26 cellular contexts compared by ENCODE assay signal in the genomic region with DNA sequence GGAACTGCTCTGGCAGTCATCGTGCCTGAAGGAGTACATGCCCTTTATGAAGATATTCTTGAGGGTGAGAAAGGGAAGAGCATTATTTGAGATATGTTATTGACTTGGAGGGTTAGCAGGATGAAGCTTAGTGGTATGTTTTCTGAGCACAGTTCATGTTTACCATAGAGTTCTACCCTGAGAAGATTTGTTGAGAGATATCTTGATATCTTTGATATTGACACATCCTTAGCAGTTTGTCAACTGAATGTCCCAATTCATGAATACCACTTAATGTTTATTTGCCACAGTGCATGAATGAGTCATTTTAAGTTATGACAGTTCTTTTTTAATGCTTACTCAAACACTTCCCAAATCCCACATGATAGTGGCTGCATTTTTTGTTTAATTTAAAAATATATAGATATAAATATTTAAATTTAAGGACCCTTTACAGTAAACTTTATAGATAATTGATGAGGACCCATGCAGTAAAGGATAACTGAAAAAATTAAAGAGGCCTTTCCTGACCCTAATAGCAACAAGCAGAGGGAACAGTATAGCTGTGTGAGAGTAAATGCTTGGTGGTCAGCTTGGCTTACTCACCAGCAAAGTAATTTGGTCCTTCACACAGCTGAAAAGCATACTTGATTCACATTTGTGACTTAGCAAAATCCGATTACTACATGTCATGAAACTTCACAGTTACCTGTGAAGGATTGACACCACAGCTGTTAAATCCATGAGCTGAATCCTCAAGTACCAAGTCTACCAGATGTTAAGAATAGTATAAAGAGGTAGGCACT. TPM values are rescaled to one million over a fixed set of nuclear protein-coding genes. Genes with fewer than 3 reads are reported as not detected.
A peak's percentile ranks its signal among the peaks of the same experiment; 100 is the strongest.
DNase-seq lines count a peak whose midpoint lies in the region; ATAC-seq and TF ChIP-seq lines count a peak whose summit lies in the region.
"Had no signal": no experiment of that assay in that cellular context is flagged by ENCODE, and none has a peak within 500 bp of the region (broad histone marks: within the 10 kb centered on the region; RNA-seq: fewer than 3 reads in every experiment).

No MANE protein-coding gene starts in this region.

- peak; percentile 17 for DNase-seq in AG10803 (ENCODE audit: low read depth)
- DNase-seq in HT1080 (ENCODE audit: low read depth): peak; percentile 10
- DNase-seq in astrocyte of the hippocampus (ENCODE audit: low read depth, low spot score): peak; percentile 33
- peak; percentile 26 for DNase-seq in hepatic stellate cell (ENCODE audit: low spot score)
- no peak for DNase-seq in superior temporal gyrus (ENCODE audit: extremely low spot score)
- DNase-seq in NOMO-1 treated with dmso at 0.1 percent for 144 hours (lab: John Stamatoyannopoulos, UW; ENCODE audit: unreplicated experiment): no peak
- DNase-seq in tibial artery: no peak
- DNase-seq: ACHN; activated CD4-positive, alpha-beta memory T cell treated with anti-CD3 and anti-CD28 coated beads, Interleukin-2, amount 10 ng/mL, durations not matched to agents 7 days and 5 days; activated CD4-positive, CD25-positive, alpha-beta regulatory T cell; activated naive CD4-positive, alpha-beta T cell treated with Interleukin-2 at 50 U/mL for 16 hours; CD8-positive, alpha-beta T cell; DMS53; effector memory CD8-positive, alpha-beta T cell; H7; hypothalamus; naive B cell; NCI-H1417; NCI-H510A treated with DMSO at 0.1 percent for 48 hours; pancreas; right lobe of liver; testis had no signal

- H3K27me3 ChIP-seq in tibial artery: no peaks in the 10 kb centered on the region
- H3K27me3 ChIP-seq: pancreas, right lobe of liver, testis had no signal

- H3K36me3 ChIP-seq in tibial artery: peaks cover 18 to 47% (median 32%) of the 10 kb centered on the region in 3 donors

- no peak for ATAC-seq in GM21390 (IDR thresholded peaks at IDR 0.05; ENCODE audit: unreplicated experiment)
- ATAC-seq: CD8-positive, alpha-beta T cell; effector memory CD8-positive, alpha-beta T cell; pancreas; stimulated activated effector memory CD8-positive, alpha-beta T cell treated with anti-CD3 and anti-CD28 coated beads, Interleukin-12 subunit alpha, Interleukin-12 subunit beta, amount 100 ng/mL, for 72 hours had no signal

- H3K4me1 ChIP-seq in tibial artery: no peaks in the 10 kb centered on the region
- H3K4me1 ChIP-seq: pancreas, testis had no signal

- TF ChIP-seq CTCF in AG10803 (conservative IDR thresholded peaks at IDR 0.05; ENCODE audit: low read length): no peak
- no peak for TF ChIP-seq CTCF in tibial artery (IDR thresholded peaks at IDR 0.05)

- intact Hi-C loops in tibial artery (cut with DNase I; ENCODE audit: low total_unique reads): no loop called here

- no peak overlapping the region for H3K27ac ChIP-seq in tibial artery
- H3K27ac ChIP-seq: pancreas, SK-N-MC, testis had no signal

- no peaks in the 10 kb centered on the region for H3K9me3 ChIP-seq in tibial artery
- H3K9me3 ChIP-seq: pancreas, right lobe of liver, testis had no signal

- H3K4me3 ChIP-seq in AG10803 (ENCODE audit: low read length): no peak overlapping the region
- no peak overlapping the region for H3K4me3 ChIP-seq in tibial artery
- H3K4me3 ChIP-seq: lung, pancreas, right lobe of liver, SK-N-MC, testis had no signal

RNA-seq across cellular contexts. Expression of gene SLC39A9, which starts 25.8 kb away (rescaled TPM):
- 74.7 and 85.0 TPM in 2 replicates for total RNA-seq in HT1080 (2014; rRNA removed; shearing (Covaris generic))
- polyA plus RNA-seq in HT1080 (2015; cell fraction: cytosol; rRNA removed): 66.2 and 77.6 TPM in 2 replicates
- polyA plus RNA-seq in HT1080 (2015; cell fraction: nucleus; rRNA removed): 78.8 and 93.3 TPM in 2 replicates

RNA-seq across cellular contexts. Expression of gene ERH, which starts 26.2 kb away (rescaled TPM):
- 565 and 597 TPM in 2 replicates for total RNA-seq in HT1080 (2014; rRNA removed; shearing (Covaris generic))
- 350 and 362 TPM in 2 replicates for polyA plus RNA-seq in HT1080 (2015; cell fraction: cytosol; rRNA removed)
- polyA plus RNA-seq in HT1080 (2015; cell fraction: nucleus; rRNA removed): 120 and 136 TPM in 2 replicates

Comparison
In these comparisons a context has a peak if more than half of its experiments do, and no peak if none do; other contexts are left out.
1. DNase-seq: peak in AG10803 (single experiment), HT1080 (single experiment), astrocyte of the hippocampus (single experiment) and hepatic stellate cell (single experiment); none in superior temporal gyrus (single experiment), NOMO-1 treated with dmso at 0.1 percent for 144 hours (single experiment) and tibial artery (0 of 2).